In the genomic region with DNA sequence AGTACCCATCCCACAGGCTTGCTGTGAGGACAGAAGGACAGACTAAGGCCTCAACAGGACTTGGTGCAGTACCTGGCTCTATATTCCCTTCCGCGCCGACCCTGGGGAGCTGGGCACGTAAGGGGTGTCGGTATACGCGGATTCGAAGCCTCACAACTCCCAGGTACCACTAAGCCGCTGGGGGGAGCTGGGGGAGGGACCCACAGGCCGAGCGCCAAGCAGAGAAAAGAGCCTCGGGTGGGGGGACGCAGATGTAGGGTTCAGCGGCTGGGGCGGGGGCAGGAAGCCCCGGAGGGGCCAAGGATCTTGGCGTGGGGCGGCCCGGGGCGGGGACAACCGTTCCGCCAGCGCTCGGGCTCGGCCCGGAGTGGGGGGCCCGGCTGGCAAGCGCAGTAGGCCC, we compare ENCODE assay signal across 8 cellular contexts.
A peak's percentile ranks its signal among the peaks of the same experiment; 100 is the strongest.
DNase-seq lines count a peak whose midpoint lies in the region; ATAC-seq and TF ChIP-seq lines count a peak whose summit lies in the region.

No MANE protein-coding gene starts in this region.

- peak; percentile 22 for ATAC-seq in GM23338
- ATAC-seq in aorta (ENCODE audit: low FRiP score), result peak; percentile 20

- peak; percentile 43 for DNase-seq in GM23338 (ENCODE audit: low spot score)
- peak; percentile 64 for DNase-seq in NB4 (ENCODE audit: low read depth)
- DNase-seq in activated T-cell treated with anti-CD3 and anti-CD28 coated beads, Interleukin-2, amount 50 U/mL, for 48 hours, result peak; percentile 62
- DNase-seq in fibroblast of the aortic adventitia (ENCODE audit: low read depth), result no peak
- peak in 1 of 2 donors; percentile 51 for DNase-seq in aorta
- no peak for DNase-seq in HCEC 1CT

- H3K36me3 Mint-ChIP-seq in GM23338 (ENCODE audit: low read depth), result peaks cover 26% of the 10 kb centered on the region

- H3K4me1 Mint-ChIP-seq in GM23338, result peaks cover 12% of the 10 kb centered on the region

- H3K79me2 ChIP-seq in GM23338 (replicated peaks; ENCODE audit: insufficient read depth), result peaks cover 24% of the 10 kb centered on the region

- H2AFZ ChIP-seq in GM23338 (peak overlapping the region; percentile 78; the same call in 1 of the 2 replicates), neuron (ENCODE audit: low read depth, low read length) (peak overlapping the region; percentile 10)

- peak overlapping the region; percentile 82 for H3K9ac ChIP-seq in ES-I3 (ENCODE audit: low read depth, low read length)

- H3K27ac Mint-ChIP-seq in GM23338, result peak overlapping the region; percentile 70; the same call in 1 of the 2 replicates

- H3K27ac ChIP-seq in GM23338 (ENCODE audit: low read depth) (no peak overlapping the region), aorta (ENCODE audit: low read depth in 1 of 2, low read length in 2 of 2) (peak overlapping the region in 1 of 2 donors; percentile 28)

- no peak for TF ChIP-seq POLR2A in NB4 (IDR thresholded peaks at IDR 0.05; ENCODE audit: extremely low read depth, insufficient read length)

- H3K9me3 ChIP-seq in ES-I3 (ENCODE audit: control insufficient read depth, insufficient read depth, low read length) (no peaks in the 10 kb centered on the region), neuron (ENCODE audit: low read length) (no peaks in the 10 kb centered on the region), aorta (ENCODE audit: control insufficient read depth, low read length) (no peaks in the 10 kb centered on the region)

- H3K27me3 Mint-ChIP-seq in GM23338 (ENCODE audit: insufficient read depth, low read depth, poor library complexity), result peaks cover 13% of the 10 kb centered on the region

- no peaks in the 10 kb centered on the region for H3F3A ChIP-seq in GM23338 (replicated peaks; ENCODE audit: low read depth)

- peak overlapping the region; percentile 94 for H3K4me3 Mint-ChIP-seq in GM23338

- H3K4me3 ChIP-seq in GM23338 (peak overlapping the region; percentile 74), NB4 (ENCODE audit: low read depth, low read length) (peak overlapping the region; percentile 88), fibroblast of the aortic adventitia (ENCODE audit: low read depth, low read length) (peak overlapping the region; percentile 94), neuron (ENCODE audit: low read length) (peak overlapping the region; percentile 79), aorta (ENCODE audit: low read length in 2 of 2) (peak overlapping the region; percentile 72 to 94)

- H3K27me3 ChIP-seq in GM23338 (ENCODE audit: insufficient read depth), result no peaks in the 10 kb centered on the region
- no peaks in the 10 kb centered on the region for H3K27me3 ChIP-seq in neuron (ENCODE audit: insufficient read depth, low read length)
- no peaks in the 10 kb centered on the region for H3K27me3 ChIP-seq in aorta (ENCODE audit: control insufficient read depth in 1 of 2, insufficient read depth in 2 of 2, low read length in 1 of 2)

- H3K9me2 ChIP-seq in GM23338 (ENCODE audit: insufficient read depth), result no peaks in the 10 kb centered on the region

- H3K36me3 ChIP-seq in ES-I3 (ENCODE audit: insufficient read depth, low read length) (peaks cover 10% of the 10 kb centered on the region), GM23338 (ENCODE audit: insufficient read depth) (peaks cover 8% of the 10 kb centered on the region), neuron (ENCODE audit: insufficient read depth, low read length) (peaks cover 23% of the 10 kb centered on the region), aorta (ENCODE audit: control insufficient read depth in 1 of 2, insufficient read depth in 2 of 2, low read length in 1 of 2) (peaks cover 0 to 6% of the 10 kb centered on the region in 2 donors)

- H3K9me3 Mint-ChIP-seq in GM23338, result no peaks in the 10 kb centered on the region; the same call in 2 of the 3 replicates

- H3K4me2 ChIP-seq in GM23338, result peak overlapping the region; percentile 96

- H3K4me1 ChIP-seq in ES-I3 (ENCODE audit: insufficient read depth, low read length), result no peaks in the 10 kb centered on the region
- H3K4me1 ChIP-seq in GM23338 (ENCODE audit: insufficient read depth), result peaks cover 4% of the 10 kb centered on the region; the same call in 1 of the 2 replicates
- peaks cover 10% of the 10 kb centered on the region for H3K4me1 ChIP-seq in neuron (ENCODE audit: insufficient read depth, low read length)
- no peaks in the 10 kb centered on the region for H3K4me1 ChIP-seq in aorta (ENCODE audit: control insufficient read depth in 1 of 2, insufficient read depth in 2 of 2, low read length in 2 of 2)

- 1% methylated on average over 28 of the region's 28 CpGs for WGBS in aorta, 2 donors

- intact Hi-C loops in aorta (cut with DNase I), result loop anchor here (1.0 to 10.0 kb wide), 5 partner anchors 90 to 251 kb away; a partner anchor contains a TSS

- 0 out of 4 replicates have a peak, but pooled peaks of 1 of the 2 experiments have one; percentile 8 for TF ChIP-seq CTCF in GM23338 (conservative IDR thresholded peaks at IDR 0.05; ENCODE audit: low read depth in 2 of 2)
- no peak for TF ChIP-seq CTCF in NB4 (IDR thresholded peaks at IDR 0.05; ENCODE audit: low read depth, low read length)
- no peak for TF ChIP-seq CTCF in fibroblast of the aortic adventitia (IDR thresholded peaks at IDR 0.05; ENCODE audit: insufficient read depth, low read length)

- peaks cover 12% of the 10 kb centered on the region for H4K20me1 ChIP-seq in GM23338 (replicated peaks; ENCODE audit: insufficient read depth)

TF ChIP-seq in GM23338, 12 proteins besides CTCF, POLR2A, EP300 and RAD21:
- TF ChIP-seq ZNF114 (CRISPR knock-in tag; IDR thresholded peaks at IDR 0.05), result no peak

Comparison
In these comparisons a context has a peak if more than half of its experiments do, and no peak if none do; other contexts are left out.
1. DNase-seq: peak in GM23338 (single experiment), NB4 (single experiment) and activated T-cell treated with anti-CD3 and anti-CD28 coated beads, Interleukin-2, amount 50 U/mL, for 48 hours (2 of 2); none in fibroblast of the aortic adventitia (single experiment) and HCEC 1CT (single experiment).
2. Peak in every context shown above with its lines, with median percentiles within 50 percentile points of each other: H3K4me3 ChIP-seq.